ENCODE assay signal across 17 cellular contexts in genomic region chr4:22987861-22988260, GRCh38.
DNase-seq lines count a peak whose midpoint lies in the region; TF ChIP-seq lines count a peak whose summit lies in the region.
"Had no signal": no experiment of that assay in that cellular context is flagged by ENCODE, and none has a peak within 500 bp of the region (broad histone marks: within the 10 kb centered on the region; RNA-seq: fewer than 3 reads in every experiment).

No MANE protein-coding gene starts in this region.

- no peak overlapping the region for H3K4me3 ChIP-seq in foreskin fibroblast (ENCODE audit: low read depth in 1 of 2, low read length in 2 of 2)
- H3K4me3 ChIP-seq in skeletal muscle cell (ENCODE audit: low read depth, low read length), result no peak overlapping the region
- no peak overlapping the region for H3K4me3 ChIP-seq in OCI-LY7 (ENCODE audit: low read depth, low read length, poor library complexity, severe bottlenecking)
- H3K4me3 ChIP-seq in esophagus squamous epithelium, result no peak overlapping the region
- H3K4me3 ChIP-seq: PC-9, testis had no signal

- no peaks in the 10 kb centered on the region for H4K20me1 ChIP-seq in OCI-LY7 (ENCODE audit: insufficient read depth, low read length)

- H2AFZ ChIP-seq in OCI-LY7 (ENCODE audit: low read length), result no peak overlapping the region
- H2AFZ ChIP-seq: PC-9 had no signal

- POLR2A ChIA-PET in OCI-LY7 (lab: Charles Lee), result interaction anchor here (0.5 kb wide), 1 partner anchor 1486 kb away, joined by 3 read pairs; no protein-coding TSS in a partner anchor

- intact Hi-C loops in OCI-LY7 (cut with micrococcal nuclease; ENCODE audit: unreplicated experiment) (no loop called here), esophagus squamous epithelium (cut with DNase I) (no loop called here)

- no peak for TF ChIP-seq CTCF in foreskin fibroblast (IDR thresholded peaks at IDR 0.05; ENCODE audit: low read depth, low read length)
- TF ChIP-seq CTCF in OCI-LY7 (conservative IDR thresholded peaks at IDR 0.05; ENCODE audit: low read length), result no peak
- TF ChIP-seq CTCF in esophagus squamous epithelium (IDR thresholded peaks at IDR 0.05), result no peak

- H3K27ac ChIP-seq in angular gyrus (ENCODE audit: low read depth, low read length) (peak overlapping the region; percentile 65), OCI-LY7 (ENCODE audit: low read depth, low read length, poor library complexity, severe bottlenecking) (no peak overlapping the region), esophagus squamous epithelium (no peak overlapping the region)
- H3K27ac ChIP-seq: C4-2B, PC-9, testis had no signal

- H3K4me1 ChIP-seq in OCI-LY7 (ENCODE audit: insufficient read depth, low read length, poor library complexity, severe bottlenecking), result no peaks in the 10 kb centered on the region
- H3K4me1 ChIP-seq in esophagus squamous epithelium, result no peaks in the 10 kb centered on the region
- H3K4me1 ChIP-seq: testis had no signal

- H3K9me2 ChIP-seq in OCI-LY7 (ENCODE audit: insufficient read depth, low read length), result no peaks in the 10 kb centered on the region

- DNase-seq in GM03348 (ENCODE audit: low spot score), result peak; percentile 34
- peak; percentile 62 to 83 for DNase-seq in foreskin fibroblast
- peak; percentile 29 for DNase-seq in skeletal muscle cell (ENCODE audit: low read depth)
- no peak for DNase-seq in OCI-LY7 (ENCODE audit: low spot score)
- DNase-seq in SW 1271 (lab: John Stamatoyannopoulos, UW), result no peak
- no peak for DNase-seq in activated CD4-positive, alpha-beta T cell treated with anti-CD3 and anti-CD28 coated beads for 1 hour
- no peak for DNase-seq in esophagus squamous epithelium (lab: John Stamatoyannopoulos, UW)
- DNase-seq: activated CD8-positive, alpha-beta T cell treated with anti-CD3 and anti-CD28 coated beads, Interleukin-2, amount 10 ng/mL, durations not matched to agents 7 days and 5 days; amniotic stem cell; erythroblast; naive thymus-derived CD8-positive, alpha-beta T cell; NCI-H2029; NCI-H524 treated with DMSO at 0.1 percent for 48 hours; PC-9; testis had no signal

- CTCF ChIA-PET in OCI-LY7 (lab: Charles Lee; ENCODE audit: unreplicated experiment), result no interaction called here

- no peaks in the 10 kb centered on the region for H3K36me3 ChIP-seq in OCI-LY7 (ENCODE audit: insufficient read depth, low read length)
- no peaks in the 10 kb centered on the region for H3K36me3 ChIP-seq in esophagus squamous epithelium

- H3K9me3 ChIP-seq in OCI-LY7 (ENCODE audit: low read length) (no peaks in the 10 kb centered on the region), esophagus squamous epithelium (no peaks in the 10 kb centered on the region)
- H3K9me3 ChIP-seq: testis had no signal

- BruUV-seq in OCI-LY7 (replicated peaks; lab: Mats Ljungman, UMichigan), result no TSS peak

- H3K27me3 ChIP-seq in esophagus squamous epithelium, result no peaks in the 10 kb centered on the region
- H3K27me3 ChIP-seq: testis had no signal

- no peak overlapping the region for H3K4me2 ChIP-seq in OCI-LY7 (ENCODE audit: low read length)
- H3K4me2 ChIP-seq: PC-9 had no signal

- H3K79me2 ChIP-seq in OCI-LY7 (ENCODE audit: insufficient read depth, low read depth, low read length), result no peaks in the 10 kb centered on the region

- 28 to 37% methylated on average over 5 of the region's 5 CpGs for WGBS in esophagus squamous epithelium, 2 donors

- no peak for TF ChIP-seq POLR2A in esophagus squamous epithelium (IDR thresholded peaks at IDR 0.05)

Comparison
In these comparisons a context has a peak if more than half of its experiments do, and no peak if none do; other contexts are left out.
1. DNase-seq: peak in GM03348 (single experiment), foreskin fibroblast (2 of 2) and skeletal muscle cell (single experiment); none in OCI-LY7 (single experiment), SW 1271 (0 of 2), activated CD4-positive, alpha-beta T cell treated with anti-CD3 and anti-CD28 coated beads for 1 hour (single experiment) and esophagus squamous epithelium (single experiment).